Comparison of ENCODE assay signal across 8 cellular contexts in the genomic region with DNA sequence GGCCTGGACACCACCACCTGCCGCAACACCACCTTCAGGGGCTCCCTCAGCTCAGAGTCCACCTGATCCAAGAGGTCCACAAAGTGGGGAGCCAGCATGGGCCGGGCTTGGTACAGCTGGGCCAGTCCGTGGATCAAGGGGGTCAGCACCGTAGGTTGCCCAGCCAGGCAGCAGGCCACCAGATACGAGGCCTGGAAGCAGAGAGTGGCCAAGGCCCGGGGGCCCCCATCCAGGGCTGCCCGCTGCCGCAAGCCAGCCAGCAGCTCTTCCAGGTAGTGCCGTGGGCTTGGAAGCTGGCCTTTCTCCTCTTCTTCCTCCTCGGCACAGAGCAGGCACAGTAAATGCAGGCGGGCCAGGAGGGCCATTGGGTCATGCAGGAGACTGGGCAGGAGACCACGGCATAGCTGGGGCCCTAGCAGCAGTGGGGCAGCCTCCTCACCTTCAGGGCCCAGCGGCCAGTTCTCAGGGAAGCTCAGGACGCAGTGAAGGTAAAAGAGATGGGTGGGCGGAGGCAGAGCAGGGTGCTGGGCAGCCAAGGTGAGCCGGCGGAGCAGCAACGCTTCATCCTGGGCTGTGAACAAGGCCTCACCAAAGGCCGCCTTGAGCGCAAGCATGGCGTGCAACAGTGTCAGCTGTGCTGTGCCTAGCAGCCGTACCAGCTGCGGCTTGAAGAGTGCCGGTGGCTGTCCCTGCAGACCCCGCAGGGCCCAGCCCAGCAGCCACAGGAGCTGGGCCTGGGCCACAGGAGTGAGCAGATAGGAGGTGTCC. TPM values are rescaled to one million over a fixed set of nuclear protein-coding genes. Genes with fewer than 3 reads are reported as not detected.
DNase-seq lines count a peak whose midpoint lies in the region; ATAC-seq and TF ChIP-seq lines count a peak whose summit lies in the region.

No MANE protein-coding gene starts in this region.

- ATAC-seq in WTC11 (no peak), omental fat pad (ENCODE audit: low FRiP score) (no peak), GM19397 (IDR thresholded peaks at IDR 0.05; ENCODE audit: unreplicated experiment) (no peak), GM19023 (IDR thresholded peaks at IDR 0.05; ENCODE audit: unreplicated experiment) (no peak)

- no peaks in the 10 kb centered on the region for H3K9me3 Mint-ChIP-seq in WTC11
- peaks cover 3% of the 10 kb centered on the region for H3K9me3 Mint-ChIP-seq in glutamatergic neuron (ENCODE audit: unreplicated experiment)

- no peak overlapping the region for H3K4me3 ChIP-seq in H7 (ENCODE audit: insufficient read depth, low read depth, low read length)
- peak overlapping the region; percentile 71 to 95 (median 82) for H3K4me3 ChIP-seq in skin epidermis

- H3K27ac Mint-ChIP-seq in WTC11 (no peak overlapping the region), glutamatergic neuron (ENCODE audit: unreplicated experiment) (no peak overlapping the region)

- no peak for TF ChIP-seq CTCF in WTC11 (IDR thresholded peaks at IDR 0.05)
- TF ChIP-seq CTCF in glutamatergic neuron (IDR thresholded peaks at IDR 0.05; ENCODE audit: partially characterized antibody, unreplicated experiment): no peak
- no peak for TF ChIP-seq CTCF in omental fat pad (IDR thresholded peaks at IDR 0.05)

- DNase-seq in H7 (peak; percentile 37), WTC11 (ENCODE audit: low spot score) (no peak), glutamatergic neuron (no peak), omental fat pad (ENCODE audit: low spot score) (no peak), NCI-H2029 (lab: John Stamatoyannopoulos, UW) (no peak)

- peak overlapping the region in 19 of 21 experiments; percentile 80 to 98 (median 96) for H3K27ac ChIP-seq in skin epidermis

- H3K36me3 ChIP-seq in H7 (replicated peaks; ENCODE audit: control insufficient read depth, insufficient read depth, low read length): no peaks in the 10 kb centered on the region; the same call in none of the 2 replicates

- peaks cover 24% of the 10 kb centered on the region for H3K27me3 Mint-ChIP-seq in WTC11 (ENCODE audit: low read depth)
- peaks cover 8% of the 10 kb centered on the region for H3K27me3 Mint-ChIP-seq in glutamatergic neuron (ENCODE audit: unreplicated experiment)

- H3K4me1 Mint-ChIP-seq in WTC11 (peaks cover 12% of the 10 kb centered on the region), glutamatergic neuron (ENCODE audit: low read depth, unreplicated experiment) (peaks cover 2% of the 10 kb centered on the region)

- no peaks in the 10 kb centered on the region for H3K36me3 Mint-ChIP-seq in WTC11
- peaks cover 9% of the 10 kb centered on the region for H3K36me3 Mint-ChIP-seq in glutamatergic neuron (ENCODE audit: unreplicated experiment)

- POLR2A ChIA-PET in WTC11 (lab: Charles Lee): interaction anchor here (0.6 to 1.2 kb wide), 5 partner anchors 10 to 444 kb away, joined by 3 to 6 read pairs (median 3); no protein-coding TSS in a partner anchor

- 0 out of 2 replicates have a peak overlapping the region, but pooled peaks have one; percentile 30 for H3K4me3 Mint-ChIP-seq in WTC11
- H3K4me3 Mint-ChIP-seq in glutamatergic neuron (ENCODE audit: unreplicated experiment): peak overlapping the region; percentile 55

- CTCF ChIA-PET in WTC11 (lab: Charles Lee): interaction anchor here (0.5 to 4.3 kb wide), 75 partner anchors 8 to 340 kb away, joined by 3 to 159 read pairs (median 7); a partner anchor contains a TSS

- H3K27me3 ChIP-seq in H7 (ENCODE audit: control insufficient read depth, insufficient read depth, low read length): peaks cover 28% of the 10 kb centered on the region

TF ChIP-seq in WTC11, 78 proteins besides CTCF, POLR2A, EP300 and RAD21 (continues in another document):
- no peak; the same call in 1 of the 2 replicates for TF ChIP-seq MYBL2 (CRISPR knock-in tag; IDR thresholded peaks at IDR 0.05)
- TF ChIP-seq, protein P1, sequence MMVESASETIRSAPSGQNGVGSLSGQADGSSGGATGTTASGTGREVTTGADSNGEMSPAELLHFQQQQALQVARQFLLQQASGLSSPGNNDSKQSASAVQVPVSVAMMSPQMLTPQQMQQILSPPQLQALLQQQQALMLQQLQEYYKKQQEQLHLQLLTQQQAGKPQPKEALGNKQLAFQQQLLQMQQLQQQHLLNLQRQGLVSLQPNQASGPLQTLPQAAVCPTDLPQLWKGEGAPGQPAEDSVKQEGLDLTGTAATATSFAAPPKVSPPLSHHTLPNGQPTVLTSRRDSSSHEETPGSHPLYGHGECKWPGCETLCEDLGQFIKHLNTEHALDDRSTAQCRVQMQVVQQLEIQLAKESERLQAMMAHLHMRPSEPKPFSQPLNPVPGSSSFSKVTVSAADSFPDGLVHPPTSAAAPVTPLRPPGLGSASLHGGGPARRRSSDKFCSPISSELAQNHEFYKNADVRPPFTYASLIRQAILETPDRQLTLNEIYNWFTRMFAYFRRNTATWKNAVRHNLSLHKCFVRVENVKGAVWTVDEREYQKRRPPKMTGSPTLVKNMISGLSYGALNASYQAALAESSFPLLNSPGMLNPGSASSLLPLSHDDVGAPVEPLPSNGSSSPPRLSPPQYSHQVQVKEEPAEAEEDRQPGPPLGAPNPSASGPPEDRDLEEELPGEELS (CRISPR knock-in tag; IDR thresholded peaks at IDR 0.05): no peak
- TF ChIP-seq, protein P2, sequence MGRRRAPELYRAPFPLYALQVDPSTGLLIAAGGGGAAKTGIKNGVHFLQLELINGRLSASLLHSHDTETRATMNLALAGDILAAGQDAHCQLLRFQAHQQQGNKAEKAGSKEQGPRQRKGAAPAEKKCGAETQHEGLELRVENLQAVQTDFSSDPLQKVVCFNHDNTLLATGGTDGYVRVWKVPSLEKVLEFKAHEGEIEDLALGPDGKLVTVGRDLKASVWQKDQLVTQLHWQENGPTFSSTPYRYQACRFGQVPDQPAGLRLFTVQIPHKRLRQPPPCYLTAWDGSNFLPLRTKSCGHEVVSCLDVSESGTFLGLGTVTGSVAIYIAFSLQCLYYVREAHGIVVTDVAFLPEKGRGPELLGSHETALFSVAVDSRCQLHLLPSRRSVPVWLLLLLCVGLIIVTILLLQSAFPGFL (CRISPR knock-in tag; IDR thresholded peaks at IDR 0.05; ENCODE audit: borderline replicate concordance): no peak
- TF ChIP-seq, protein P3, sequence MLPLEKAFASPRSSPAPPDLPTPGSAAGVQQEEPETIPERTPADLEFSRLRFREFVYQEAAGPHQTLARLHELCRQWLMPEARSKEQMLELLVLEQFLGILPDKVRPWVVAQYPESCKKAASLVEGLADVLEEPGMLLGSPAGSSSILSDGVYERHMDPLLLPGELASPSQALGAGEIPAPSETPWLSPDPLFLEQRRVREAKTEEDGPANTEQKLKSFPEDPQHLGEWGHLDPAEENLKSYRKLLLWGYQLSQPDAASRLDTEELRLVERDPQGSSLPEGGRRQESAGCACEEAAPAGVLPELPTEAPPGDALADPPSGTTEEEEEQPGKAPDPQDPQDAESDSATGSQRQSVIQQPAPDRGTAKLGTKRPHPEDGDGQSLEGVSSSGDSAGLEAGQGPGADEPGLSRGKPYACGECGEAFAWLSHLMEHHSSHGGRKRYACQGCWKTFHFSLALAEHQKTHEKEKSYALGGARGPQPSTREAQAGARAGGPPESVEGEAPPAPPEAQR (CRISPR knock-in tag; IDR thresholded peaks at IDR 0.05): no peak
- TF ChIP-seq, protein P4, sequence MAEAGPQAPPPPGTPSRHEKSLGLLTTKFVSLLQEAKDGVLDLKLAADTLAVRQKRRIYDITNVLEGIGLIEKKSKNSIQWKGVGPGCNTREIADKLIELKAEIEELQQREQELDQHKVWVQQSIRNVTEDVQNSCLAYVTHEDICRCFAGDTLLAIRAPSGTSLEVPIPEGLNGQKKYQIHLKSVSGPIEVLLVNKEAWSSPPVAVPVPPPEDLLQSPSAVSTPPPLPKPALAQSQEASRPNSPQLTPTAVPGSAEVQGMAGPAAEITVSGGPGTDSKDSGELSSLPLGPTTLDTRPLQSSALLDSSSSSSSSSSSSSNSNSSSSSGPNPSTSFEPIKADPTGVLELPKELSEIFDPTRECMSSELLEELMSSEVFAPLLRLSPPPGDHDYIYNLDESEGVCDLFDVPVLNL (CRISPR knock-in tag; IDR thresholded peaks at IDR 0.05; ENCODE audit: borderline replicate concordance, low read depth): no peak
- TF ChIP-seq, protein P5, sequence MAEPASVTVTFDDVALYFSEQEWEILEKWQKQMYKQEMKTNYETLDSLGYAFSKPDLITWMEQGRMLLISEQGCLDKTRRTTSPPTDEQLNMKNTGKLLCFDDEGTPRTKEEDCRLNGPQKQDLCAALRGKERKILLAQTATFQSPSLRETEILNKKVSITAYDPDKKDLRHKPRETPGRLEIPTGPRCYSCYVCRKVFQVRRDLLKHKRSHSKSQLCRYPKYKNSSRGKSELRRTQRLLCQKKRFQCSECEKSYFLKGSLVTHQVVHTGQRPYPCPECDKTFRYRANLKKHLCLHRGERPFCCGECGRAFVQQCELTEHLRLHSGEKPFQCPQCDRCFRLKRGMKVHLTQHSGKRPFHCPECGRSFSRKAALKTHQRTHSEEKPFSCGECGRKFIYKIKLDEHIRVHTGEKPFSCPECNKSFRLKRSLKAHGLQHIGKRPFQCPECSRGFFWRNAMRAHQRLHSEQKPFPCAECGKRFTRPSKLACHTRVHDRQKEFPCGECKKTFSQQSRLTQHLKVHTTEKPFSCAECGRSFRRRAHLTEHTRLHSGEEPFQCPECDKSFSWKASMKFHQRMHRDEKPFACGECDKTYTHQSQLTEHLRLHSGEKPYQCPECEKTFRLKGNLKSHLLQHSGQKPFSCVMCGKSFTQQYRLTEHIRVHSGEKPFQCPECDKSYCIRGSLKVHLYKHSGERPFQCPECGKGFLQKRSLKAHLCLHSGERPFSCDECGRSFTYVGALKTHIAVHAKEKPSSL (CRISPR knock-in tag; conservative IDR thresholded peaks at IDR 0.05): no peak
- TF ChIP-seq GABPB1 (CRISPR knock-in tag; IDR thresholded peaks at IDR 0.05): no peak
- no peak for TF ChIP-seq SMAD3 (CRISPR knock-in tag; IDR thresholded peaks at IDR 0.05; ENCODE audit: borderline replicate concordance)
- no peak for TF ChIP-seq IRF2 (CRISPR knock-in tag; IDR thresholded peaks at IDR 0.05; ENCODE audit: borderline replicate concordance, low read depth)
- no peak for TF ChIP-seq HMGA2 (CRISPR knock-in tag; IDR thresholded peaks at IDR 0.05)

RNA-seq across cellular contexts. Expression of a gene that starts 1.7 kb away (rescaled TPM):
- total RNA-seq in H7 (2014; rRNA removed; shearing (Covaris generic)): 6.7 and 7.8 TPM in 2 replicates
- total RNA-seq in WTC11 (2021) (16.5 to 17.7 TPM (median 17.2 TPM) in 3 replicates), glutamatergic neuron (ENCODE audit: unreplicated experiment) (13.2 TPM), omental fat pad (10 to 100 TPM; 15.4 to 32.8 (median 30.9) TPM)

RNA-seq across cellular contexts. Expression of a gene that starts 7.8 kb away (rescaled TPM):
- 1.2 and 1.4 TPM in 2 replicates for total RNA-seq in H7 (2014; rRNA removed; shearing (Covaris generic))
- total RNA-seq in WTC11 (2021) (6.8 to 7.7 TPM (median 7.7 TPM) in 3 replicates), glutamatergic neuron (ENCODE audit: unreplicated experiment) (not detected), omental fat pad (not detected)

RNA-seq across cellular contexts. Expression of a gene that starts 54.7 kb away (rescaled TPM):
- 0.26 and 0.80 TPM in 2 replicates for total RNA-seq in H7 (2014; rRNA removed; shearing (Covaris generic))
- total RNA-seq in WTC11 (2021): 2.2 to 3.4 TPM (median 2.9 TPM) in 3 replicates
- 14.7 TPM for total RNA-seq in glutamatergic neuron (ENCODE audit: unreplicated experiment)
- 1 to 10 TPM in 2 of 4 donors, under 1 TPM in 2; 0.79 to 1.6 (median 1.1) TPM for total RNA-seq in omental fat pad

RNA-seq across cellular contexts. Expression of a gene that starts 58.5 kb away (rescaled TPM):
- total RNA-seq in H7 (2014; rRNA removed; shearing (Covaris generic)): 21.5 and 23.3 TPM in 2 replicates
- total RNA-seq in WTC11 (2021) (42.1 to 53.0 TPM (median 52.2 TPM) in 3 replicates), glutamatergic neuron (ENCODE audit: unreplicated experiment) (42.9 TPM), omental fat pad (100 to 1,000 TPM in 3 of 4 donors, 10 to 100 TPM in 1; 89.7 to 192 (median 125) TPM)
